22 cellular contexts compared by ENCODE assay signal in genomic region chr6:2148748-2149147, GRCh38.
"Had no signal": no experiment of that assay in that cellular context is flagged by ENCODE, and none has a peak within 500 bp of the region (broad histone marks: within the 10 kb centered on the region; RNA-seq: fewer than 3 reads in every experiment).

No MANE protein-coding gene starts in this region.

- ATAC-seq: foreskin keratinocyte, gastroesophageal sphincter, heart left ventricle, left cardiac atrium, left lung, left ventricle myocardium superior, lower lobe of right lung, mucosa of descending colon had no signal

- H3K27ac ChIP-seq: colonic mucosa, dorsolateral prefrontal cortex, esophagus muscularis mucosa, foreskin keratinocyte, gastroesophageal sphincter, heart left ventricle, hepatocyte, left lung, lower lobe of right lung had no signal

- DNase-seq: colonic mucosa; dermis blood vessel endothelial cell; dorsolateral prefrontal cortex; effector CD4-positive, alpha-beta T cell; effector memory CD4-positive, alpha-beta T cell; foreskin keratinocyte; heart left ventricle; hypothalamus; left cardiac atrium; left lung; left ventricle myocardium superior; lower lobe of right lung; mesenchymal stem cell; mucosa of descending colon; naive B cell had no signal

- H3K27me3 ChIP-seq: colonic mucosa, dorsolateral prefrontal cortex, esophagus muscularis mucosa, foreskin keratinocyte, gastroesophageal sphincter, heart left ventricle, hepatocyte, left lung had no signal

- H3K36me3 ChIP-seq: colonic mucosa, esophagus muscularis mucosa, gastroesophageal sphincter, heart left ventricle, left lung, lower lobe of right lung had no signal

- H3K4me3 ChIP-seq: colonic mucosa, esophagus muscularis mucosa, gastroesophageal sphincter, heart left ventricle, hepatocyte, left lung, lower lobe of right lung, mucosa of descending colon had no signal

- H2AFZ ChIP-seq: hepatocyte had no signal

- H3K9me3 ChIP-seq: colonic mucosa, esophagus muscularis mucosa, gastroesophageal sphincter, heart left ventricle, left lung, lower lobe of right lung, mucosa of descending colon had no signal

- FAIRE-seq: endothelial cell of umbilical vein, frontal cortex, islet of Langerhans, keratinocyte had no signal

- H3K4me1 ChIP-seq: colonic mucosa, foreskin keratinocyte, heart left ventricle, left lung, lower lobe of right lung had no signal
